24 cellular contexts compared by ENCODE assay signal in genomic region chr9:131848570-131849160, GRCh38.
A peak's percentile ranks its signal among the peaks of the same experiment; 100 is the strongest.
DNase-seq lines count a peak whose midpoint lies in the region; ATAC-seq and TF ChIP-seq lines count a peak whose summit lies in the region.
"Had no signal": no experiment of that assay in that cellular context is flagged by ENCODE, and none has a peak within 500 bp of the region (broad histone marks: within the 10 kb centered on the region; RNA-seq: fewer than 3 reads in every experiment).

No MANE protein-coding gene starts in this region.

- DNase-seq in H7: peak; percentile 68
- DNase-seq in WTC11 (ENCODE audit: low spot score): no peak
- no peak for DNase-seq in progenitor cell of endocrine pancreas (ENCODE audit: low spot score, unreplicated experiment)
- DNase-seq in cortex of kidney (lab: John Stamatoyannopoulos, UW): no peak
- no peak for DNase-seq in natural killer cell
- DNase-seq: 8988T; ACHN; BE2C; CD4-positive, alpha-beta memory T cell; COR-L47; DMS53; Karpas-422; NCI-H1092 treated with DMSO at 0.1 percent for 48 hours; NCI-H1436; NCI-H187; NCI-H2081 treated with DMSO at 0.1 percent for 48 hours; NCI-H2171 treated with DMSO at 0.1 percent for 48 hours; NCI-H524 treated with DMSO at 0.1 percent for 48 hours; NCI-H774; PC-3; SJCRH30 had no signal

- POLR2A ChIA-PET in WTC11 (lab: Charles Lee): no interaction called here

- H3K9me3 Mint-ChIP-seq in WTC11: no peaks in the 10 kb centered on the region
- no peaks in the 10 kb centered on the region for H3K9me3 Mint-ChIP-seq in progenitor cell of endocrine pancreas (ENCODE audit: low read depth)
- H3K9me3 Mint-ChIP-seq in natural killer cell: no peaks in the 10 kb centered on the region

- no peaks in the 10 kb centered on the region for H3K27me3 Mint-ChIP-seq in WTC11 (ENCODE audit: low read depth)
- peaks cover 14% of the 10 kb centered on the region for H3K27me3 Mint-ChIP-seq in progenitor cell of endocrine pancreas
- H3K27me3 Mint-ChIP-seq in natural killer cell (ENCODE audit: low read depth in 2 of 2): no peaks in the 10 kb centered on the region

- no peaks in the 10 kb centered on the region for H4K20me1 ChIP-seq in BLaER1

- H3K27ac Mint-ChIP-seq in WTC11 (peak overlapping the region; percentile 81), progenitor cell of endocrine pancreas (peak overlapping the region; percentile 31), natural killer cell (no peak overlapping the region)
- H3K27ac Mint-ChIP-seq: CD4-positive, alpha-beta memory T cell had no signal

- H3K4me1 Mint-ChIP-seq in WTC11 (peaks cover 11% of the 10 kb centered on the region), progenitor cell of endocrine pancreas (ENCODE audit: low read depth) (peaks cover 6% of the 10 kb centered on the region), natural killer cell (no peaks in the 10 kb centered on the region)

- intact Hi-C loops in natural killer cell (cut with micrococcal nuclease): no loop called here

- CTCF ChIA-PET in WTC11 (lab: Charles Lee): interaction anchor here (1.1 kb wide), 1 partner anchor 106 kb away, joined by 3 read pairs; no protein-coding TSS in a partner anchor

- no peak overlapping the region for H3K9ac ChIP-seq in BLaER1

- ATAC-seq in WTC11 (no peak), GM18498 (IDR thresholded peaks at IDR 0.05; ENCODE audit: unreplicated experiment) (no peak), natural killer cell (no peak)
- ATAC-seq: HCT116, PC-3 had no signal

- H3K4me3 ChIP-seq in BLaER1 (no peak overlapping the region), H7 (ENCODE audit: insufficient read depth, low read depth, low read length) (no peak overlapping the region)
- H3K4me3 ChIP-seq: SJCRH30 had no signal

- H3K36me3 ChIP-seq in BLaER1 (no peaks in the 10 kb centered on the region), H7 (replicated peaks; ENCODE audit: control insufficient read depth, insufficient read depth, low read length) (no peaks in the 10 kb centered on the region)
- H3K36me3 ChIP-seq: BE2C, SJCRH30 had no signal

- H3K27ac ChIP-seq in BLaER1: no peak overlapping the region
- H3K27ac ChIP-seq: SJCRH30 had no signal

- H3K4me1 ChIP-seq in BLaER1: peaks cover 32% of the 10 kb centered on the region
- H3K4me1 ChIP-seq: BE2C had no signal

- TF ChIP-seq CTCF in WTC11 (IDR thresholded peaks at IDR 0.05) (no peak), progenitor cell of endocrine pancreas (IDR thresholded peaks at IDR 0.05; ENCODE audit: unreplicated experiment) (no peak), natural killer cell (IDR thresholded peaks at IDR 0.05) (no peak)

- H3K4me2 ChIP-seq in BLaER1: peak overlapping the region; percentile 22

- H3K27me3 ChIP-seq in BLaER1: no peaks in the 10 kb centered on the region
- H3K27me3 ChIP-seq in H7 (ENCODE audit: control insufficient read depth, insufficient read depth, low read length): no peaks in the 10 kb centered on the region
- H3K27me3 ChIP-seq: BE2C, SJCRH30 had no signal

- H3K36me3 Mint-ChIP-seq in WTC11 (no peaks in the 10 kb centered on the region), progenitor cell of endocrine pancreas (ENCODE audit: insufficient read depth) (no peaks in the 10 kb centered on the region), natural killer cell (no peaks in the 10 kb centered on the region)

- no peaks in the 10 kb centered on the region for H3K9me3 ChIP-seq in BLaER1
- H3K9me3 ChIP-seq: BE2C, SJCRH30 had no signal

- H3K4me3 Mint-ChIP-seq in WTC11 (no peak overlapping the region), progenitor cell of endocrine pancreas (ENCODE audit: low read depth) (no peak overlapping the region), natural killer cell (no peak overlapping the region)

TF ChIP-seq in WTC11, 78 proteins besides CTCF, POLR2A, EP300 and RAD21 (continues in another document):
- TF ChIP-seq NR1H2 (CRISPR knock-in tag; IDR thresholded peaks at IDR 0.05): no peak
- TF ChIP-seq ERG (CRISPR knock-in tag; IDR thresholded peaks at IDR 0.05): no peak
- TF ChIP-seq ZNF671 (CRISPR knock-in tag; IDR thresholded peaks at IDR 0.05): no peak
- no peak for TF ChIP-seq KAT7 (CRISPR knock-in tag; IDR thresholded peaks at IDR 0.05; ENCODE audit: borderline replicate concordance)
- TF ChIP-seq ZNF317 (CRISPR knock-in tag; IDR thresholded peaks at IDR 0.05; ENCODE audit: borderline replicate concordance, low read depth): no peak
- TF ChIP-seq FOXP4 (CRISPR knock-in tag; IDR thresholded peaks at IDR 0.05): no peak
- TF ChIP-seq TEAD4 (CRISPR knock-in tag; IDR thresholded peaks at IDR 0.05): no peak
- no peak for TF ChIP-seq NFATC4 (CRISPR knock-in tag; IDR thresholded peaks at IDR 0.05)
- no peak for TF ChIP-seq NFYB (CRISPR knock-in tag; conservative IDR thresholded peaks at IDR 0.05; ENCODE audit: low read depth)
- no peak for TF ChIP-seq AFF4 (CRISPR knock-in tag; IDR thresholded peaks at IDR 0.05; ENCODE audit: borderline replicate concordance)
- no peak for TF ChIP-seq PRRX2 (CRISPR knock-in tag; IDR thresholded peaks at IDR 0.05)
- TF ChIP-seq TP53 (CRISPR knock-in tag; IDR thresholded peaks at IDR 0.05): no peak

Comparison
In these comparisons a context has a peak if more than half of its experiments do, and no peak if none do; other contexts are left out.
1. H3K27ac Mint-ChIP-seq: peak in WTC11 (single experiment) and progenitor cell of endocrine pancreas (single experiment); none in natural killer cell (0 of 2).